In genomic region chr19:2239771-2240770, GRCh38 we compare ENCODE assay signal across 8 cellular contexts. TPM values are rescaled to one million over a fixed set of nuclear protein-coding genes. Genes with fewer than 3 reads are reported as not detected.
DNase-seq lines count a peak whose midpoint lies in the region; ATAC-seq and TF ChIP-seq lines count a peak whose summit lies in the region.

No MANE protein-coding gene starts in this region.

- H3K4me1 Mint-ChIP-seq in natural killer cell = peaks cover 64% of the 10 kb centered on the region in 2 donors

- TF ChIP-seq CTCF in natural killer cell (IDR thresholded peaks at IDR 0.05) = no peak

- no peaks in the 10 kb centered on the region for H3K9me3 ChIP-seq in ES-I3 (ENCODE audit: control insufficient read depth, insufficient read depth, low read length)

- H3K36me3 ChIP-seq in ES-I3 (ENCODE audit: insufficient read depth, low read length) = peaks cover 13% of the 10 kb centered on the region

- no peaks in the 10 kb centered on the region for H3K27me3 Mint-ChIP-seq in natural killer cell (ENCODE audit: low read depth in 2 of 2)

- peak; percentile 63 for DNase-seq in RKO (ENCODE audit: low spot score)
- DNase-seq in dermis microvascular lymphatic vessel endothelial cell (ENCODE audit: low read depth in 2 of 2) = peak; percentile 89 to 96
- DNase-seq in natural killer cell = no peak
- no peak for DNase-seq in NCI-H82 (lab: John Stamatoyannopoulos, UW)
- DNase-seq in stimulated activated CD4-positive, alpha-beta T cell treated with anti-CD3 and anti-CD28 coated beads, Interleukin-4, amount 100 ng/mL, for 1 hour = no peak
- DNase-seq in SIG-M5 (lab: John Stamatoyannopoulos, UW) = no peak

- peak overlapping the region; percentile 24; the same call in 1 of the 2 replicates for H3K9ac ChIP-seq in ES-I3 (ENCODE audit: low read depth, low read length)

- peaks cover 0 to 3% of the 10 kb centered on the region in 2 donors for H3K9me3 Mint-ChIP-seq in natural killer cell

- peaks cover 20% of the 10 kb centered on the region for H3K4me1 ChIP-seq in ES-I3 (ENCODE audit: insufficient read depth, low read length)

- intact Hi-C loops in natural killer cell (cut with micrococcal nuclease) = loop anchor here (5.0 to 10.0 kb wide), 2 partner anchors 85 to 153 kb away; partner anchors contain the start of gene AP3D1

- H3K36me3 Mint-ChIP-seq in natural killer cell = no peaks in the 10 kb centered on the region

- ATAC-seq in natural killer cell (no peak), HG02973 (IDR thresholded peaks at IDR 0.05; ENCODE audit: unreplicated experiment) (no peak)

- peak overlapping the region; percentile 98 to 100 for H3K27ac Mint-ChIP-seq in natural killer cell

- H3K4me3 Mint-ChIP-seq in natural killer cell = peak overlapping the region; percentile 77

RNA-seq across cellular contexts. Expression of gene SF3A2, which starts 3.4 kb away (rescaled TPM):
- total RNA-seq in dermis microvascular lymphatic vessel endothelial cell (44.7 and 57.9 TPM in 2 replicates), natural killer cell (100 to 1,000 TPM; 143 to 165 (median 147) TPM)

RNA-seq across cellular contexts. Expression of gene PLEKHJ1, which starts 3.9 kb away (rescaled TPM):
- 61.6 and 72.7 TPM in 2 replicates for total RNA-seq in dermis microvascular lymphatic vessel endothelial cell
- 10 to 100 TPM; 36.7 to 45.8 (median 44.7) TPM for total RNA-seq in natural killer cell

RNA-seq across cellular contexts. Expression of gene AMH, which starts 9.1 kb away (rescaled TPM):
- 0.64 and 1.8 TPM in 2 replicates for total RNA-seq in dermis microvascular lymphatic vessel endothelial cell
- 1 to 10 TPM in 1 of 3 donors, under 1 TPM in 2; 0.55 to 2.1 (median 0.88) TPM for total RNA-seq in natural killer cell

RNA-seq across cellular contexts. Expression of gene JSRP1, which starts 16.1 kb away (rescaled TPM):
- total RNA-seq in dermis microvascular lymphatic vessel endothelial cell = not detected in 2 replicates
- total RNA-seq in natural killer cell = 1 to 10 TPM in 1 of 3 donors, under 1 TPM in 1, not detected in 1; 0.82 to 2.0 TPM

RNA-seq across cellular contexts. Expression of gene PEAK3, which starts 41.9 kb away (rescaled TPM):
- total RNA-seq in dermis microvascular lymphatic vessel endothelial cell (0.13 and 0.51 TPM in 2 replicates), natural killer cell (1 to 10 TPM; 5.7 to 9.5 (median 8.4) TPM)

Comparison
In these comparisons a context has a peak if more than half of its experiments do, and no peak if none do; other contexts are left out.
1. DNase-seq: peak in RKO (single experiment) and dermis microvascular lymphatic vessel endothelial cell (2 of 2); none in natural killer cell (single experiment), NCI-H82 (single experiment), stimulated activated CD4-positive, alpha-beta T cell treated with anti-CD3 and anti-CD28 coated beads, Interleukin-4, amount 100 ng/mL, for 1 hour (single experiment) and SIG-M5 (single experiment).